Comparison of ENCODE assay signal across 9 cellular contexts in the genomic region with DNA sequence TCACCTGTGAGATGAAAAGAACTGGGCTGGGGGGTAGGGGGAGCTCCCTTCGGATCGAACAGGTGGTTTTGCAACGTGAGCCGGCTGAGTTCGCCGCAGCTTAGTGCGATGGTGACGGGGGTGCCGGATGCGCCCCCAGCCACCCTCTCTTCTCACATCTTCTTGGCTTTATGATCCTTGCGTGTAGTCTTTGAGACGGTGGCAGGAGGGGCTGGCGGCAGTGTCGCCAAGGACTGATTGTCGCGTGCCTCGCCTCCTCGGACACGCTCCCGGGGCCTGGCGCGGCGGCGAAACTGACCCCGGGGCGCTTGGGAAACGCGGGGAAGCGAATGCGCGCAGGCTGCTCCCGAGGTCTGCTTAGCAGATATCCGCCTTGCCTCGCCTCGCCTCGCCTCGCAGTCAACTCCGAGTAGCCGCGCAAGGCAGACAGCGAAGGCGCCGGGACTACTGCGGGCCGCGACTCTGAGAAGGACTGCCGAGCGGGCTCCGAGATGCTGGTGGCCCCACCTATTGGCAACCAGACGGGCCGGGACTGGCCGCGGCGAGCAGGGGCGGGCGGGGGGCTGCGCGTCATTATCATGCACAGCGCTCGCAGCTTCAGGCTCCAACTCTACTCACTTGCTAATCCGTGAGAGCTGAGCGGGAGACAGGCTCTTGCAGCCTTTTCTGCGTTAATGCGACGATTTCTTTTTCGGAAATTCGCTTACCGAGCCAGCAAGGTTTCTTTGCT. TPM values are rescaled to one million over a fixed set of nuclear protein-coding genes. Genes with fewer than 3 reads are reported as not detected.
DNase-seq lines count a peak whose midpoint lies in the region; ATAC-seq, FAIRE-seq and TF ChIP-seq lines count a peak whose summit lies in the region.
"Had no signal": no experiment of that assay in that cellular context is flagged by ENCODE, and none has a peak within 500 bp of the region (broad histone marks: within the 10 kb centered on the region; RNA-seq: fewer than 3 reads in every experiment).

No MANE protein-coding gene starts in this region.

- H4K91ac ChIP-seq in H1 (replicated peaks; ENCODE audit: insufficient read length, low read length): peak overlapping the region; percentile 57

- H2BK5ac ChIP-seq in H1 (ENCODE audit: low read depth, low read length): peak overlapping the region; percentile 73; the same call in 1 of the 2 replicates

- intact Hi-C loops in tibial artery (cut with DNase I; ENCODE audit: low total_unique reads): no loop called here

- CTCF ChIA-PET in H1 (lab: Charles Lee; ENCODE audit: partially characterized antibody): interaction anchor here (0.9 to 2.9 kb wide), 3 partner anchors 13 to 90 kb away, joined by 3 to 8 read pairs (median 4); no protein-coding TSS in a partner anchor

- H2AFZ ChIP-seq in H1 (ENCODE audit: low read length): 0 out of 2 replicates have a peak overlapping the region, but pooled peaks have one; percentile 56

- peak; percentile 8 for DNase-seq in DMS153 (lab: John Stamatoyannopoulos, UW)
- DNase-seq in DMS153 treated with DMSO at 0.1 percent for 48 hours (lab: John Stamatoyannopoulos, UW; ENCODE audit: unreplicated experiment): no peak
- peak; percentile 55 for DNase-seq in NCI-H748 treated with DMSO at 0.1 percent for 48 hours (lab: John Stamatoyannopoulos, UW)
- DNase-seq in H1 (ENCODE audit: low read depth in 1 of 2, low spot score in 2 of 2): peak; percentile 78 to 93
- DNase-seq in lung (ENCODE audit: low spot score): peak; percentile 28
- DNase-seq in tibial artery: peak in 1 of 2 donors; percentile 70
- DNase-seq in HUDEP-2 (lab: John Stamatoyannopoulos, UW; ENCODE audit: unreplicated experiment in 76 of 76): no peak

- H2BK15ac ChIP-seq in H1 (ENCODE audit: low read length): no peak overlapping the region

- peak overlapping the region; percentile 63 for H2BK120ac ChIP-seq in H1 (replicated peaks; ENCODE audit: low read depth, low read length)

- peak overlapping the region; percentile 45; the same call in 1 of the 2 replicates for H2BK12ac ChIP-seq in H1 (ENCODE audit: low read depth, low read length)

- H4K20me1 ChIP-seq in H1 (replicated peaks in 1 of 2; ENCODE audit: control insufficient read depth in 1 of 2, insufficient read depth in 2 of 2, low read length in 2 of 2): no peaks in the 10 kb centered on the region

- 2% methylated on average over 63 of the region's 68 CpGs; no CpG with 5 or more reads in 1 of the 2 experiments for WGBS in H1 (ENCODE audit: extremely low coverage in 1 of 2, insufficient coverage in 1 of 2, insufficient read length in 1 of 2, insufficient replicate concordance in 2 of 2, low coverage in 1 of 2, low lambda C conversion rate in 2 of 2, missing lambda C conversion rate in 1 of 2), 2 experiments
- 1 to 2% methylated on average over 62 to 68 of the region's 68 CpGs for WGBS in lung, 2 donors

- peaks cover 14% of the 10 kb centered on the region for H3K23me2 ChIP-seq in H1 (ENCODE audit: low read depth, low read length)

- no peak overlapping the region; the same call in 1 of the 2 replicates for H4K8ac ChIP-seq in H1 (ENCODE audit: extremely low read depth, insufficient read depth, low read length)

- peak in 1 of 2 experiments; percentile 69; a peak in 2 of 3 replicates for TF ChIP-seq POLR2A in H1 (IDR thresholded peaks at IDR 0.05; ENCODE audit: control extremely low read depth in 1 of 2, low read depth in 2 of 2, low read length in 2 of 2)

- no peak overlapping the region for H3K14ac ChIP-seq in H1 (ENCODE audit: insufficient read length)

- peak overlapping the region in 3 of 4 experiments; percentile 6 to 55 (median 27); a peak in 6 of 7 replicates for H3K9ac ChIP-seq in H1 (replicated peaks in 1 of 4; ENCODE audit: extremely low read depth in 1 of 4, low read depth in 3 of 4, low read length in 3 of 4)

- H3K23ac ChIP-seq in H1 (ENCODE audit: insufficient read length): no peak overlapping the region

- peak overlapping the region; percentile 53; the same call in 1 of the 2 replicates for H3K18ac ChIP-seq in H1 (ENCODE audit: extremely low read depth, low read length)

- peak; percentile 24 for FAIRE-seq in H1 (lab: Jason Lieb, UNC)
- FAIRE-seq: A204.1 had no signal

- POLR2A ChIA-PET in H1 (lab: Charles Lee; ENCODE audit: partially characterized antibody): interaction anchor here (0.7 to 4.8 kb wide), 16 partner anchors 11 to 656 kb away, joined by 3 to 36 read pairs (median 6); no protein-coding TSS in a partner anchor

- peak in 1 of 3 experiments; percentile 17; a peak in 1 of 4 replicates for TF ChIP-seq CTCF in H1 (IDR thresholded peaks at IDR 0.05; ENCODE audit: control extremely low read depth in 1 of 3, insufficient read depth in 1 of 3, low read depth in 1 of 3, low read length in 3 of 3)
- TF ChIP-seq CTCF in lung (IDR thresholded peaks at IDR 0.05; ENCODE audit: control extremely low read depth, extremely low read depth): no peak
- no peak for TF ChIP-seq CTCF in tibial artery (IDR thresholded peaks at IDR 0.05)

- peak overlapping the region; percentile 70 for H4K5ac ChIP-seq in H1 (ENCODE audit: insufficient read length, low read depth, low read length)

- no peak overlapping the region for H2BK20ac ChIP-seq in H1 (ENCODE audit: low read length)

- H3K4me2 ChIP-seq in H1 (ENCODE audit: insufficient read depth in 1 of 2, low read depth in 2 of 2, low read length in 2 of 2): peak overlapping the region; percentile 97 to 98

- peak overlapping the region; percentile 74 to 79 (median 78) for H3K4me3 ChIP-seq in H1 (ENCODE audit: extremely low read depth in 1 of 4, insufficient read depth in 2 of 4, low read depth in 3 of 4, low read length in 4 of 4)
- no peak overlapping the region for H3K4me3 ChIP-seq in lung
- H3K4me3 ChIP-seq in tibial artery: peak overlapping the region; percentile 43 to 52

- H3K56ac ChIP-seq in H1 (replicated peaks; ENCODE audit: insufficient read length, low read depth, low read length): peak overlapping the region; percentile 36

- TF ChIP-seq RAD21 in H1 (IDR thresholded peaks at IDR 0.05 in 1 of 2, conservative IDR thresholded peaks at IDR 0.05 in 1 of 2; ENCODE audit: low read depth in 2 of 2, low read length in 2 of 2): peak; percentile 3 to 30; a peak in 3 of 4 replicates

- H3K79me1 ChIP-seq in H1 (ENCODE audit: low read depth, low read length): no peaks in the 10 kb centered on the region

- H3K27ac ChIP-seq in H1 (ENCODE audit: low read depth, low read length) (peak overlapping the region; percentile 41; the same call in 1 of the 2 replicates), lung (ENCODE audit: low read depth in 1 of 2, low read length in 1 of 2) (no peak overlapping the region), tibial artery (peak overlapping the region in 1 of 2 donors; percentile 26)

- H3K4me1 ChIP-seq in H1 (replicated peaks in 1 of 4; ENCODE audit: control insufficient read depth in 3 of 4, insufficient read depth in 4 of 4, low read length in 3 of 4) (peaks cover 0 to 5% (median 4%) of the 10 kb centered on the region in 4 experiments; a peak in 5 of 7 replicates), lung (ENCODE audit: control insufficient read depth in 2 of 2, insufficient read depth in 2 of 2, low read length in 2 of 2) (peaks cover 5 to 6% of the 10 kb centered on the region in 2 donors), tibial artery (peaks cover 0 to 27% (median 24%) of the 10 kb centered on the region in 4 donors)

- no peaks in the 10 kb centered on the region for H3K36me3 ChIP-seq in H1 (ENCODE audit: control insufficient read depth in 2 of 4, insufficient read depth in 4 of 4, low read length in 3 of 4)
- H3K36me3 ChIP-seq in lung (ENCODE audit: control insufficient read depth in 2 of 2, insufficient read depth in 2 of 2, low read length in 2 of 2): no peaks in the 10 kb centered on the region
- no peaks in the 10 kb centered on the region for H3K36me3 ChIP-seq in tibial artery

- ATAC-seq in lung (ENCODE audit: insufficient read depth, low FRiP score): peak; percentile 36
- ATAC-seq in HG02938 (IDR thresholded peaks at IDR 0.05; ENCODE audit: unreplicated experiment): no peak

- H2AK5ac ChIP-seq in H1 (ENCODE audit: low read depth, low read length): no peak overlapping the region

- H3K27me3 ChIP-seq in H1 (replicated peaks in 1 of 4; ENCODE audit: control insufficient read depth in 3 of 4, extremely low read depth in 1 of 4, insufficient read depth in 3 of 4, low read length in 3 of 4) (no peaks in the 10 kb centered on the region), lung (ENCODE audit: control insufficient read depth, insufficient read depth) (no peaks in the 10 kb centered on the region), tibial artery (peaks cover 0 to 32% of the 10 kb centered on the region in 2 donors)

- no peaks in the 10 kb centered on the region for H3K9me3 ChIP-seq in H1 (ENCODE audit: insufficient read depth in 2 of 2, low read depth in 1 of 2, low read length in 1 of 2)
- peaks cover 0 to 4% of the 10 kb centered on the region in 2 donors for H3K9me3 ChIP-seq in lung (ENCODE audit: control insufficient read depth in 2 of 2, insufficient read depth in 1 of 2, low read length in 1 of 2)
- H3K9me3 ChIP-seq in tibial artery: no peaks in the 10 kb centered on the region

- peaks cover 0 to 56% of the 10 kb centered on the region in 2 experiments; a peak in 2 of 4 replicates for H3K79me2 ChIP-seq in H1 (ENCODE audit: control insufficient read depth in 1 of 2, insufficient read depth in 2 of 2, low read length in 2 of 2)

- H3K4ac ChIP-seq in H1 (replicated peaks; ENCODE audit: insufficient read length, low read depth, low read length): peak overlapping the region; percentile 73

- TF ChIP-seq EP300 in H1 (IDR thresholded peaks at IDR 0.05; ENCODE audit: borderline replicate concordance in 1 of 2, low read depth in 2 of 2, low read length in 2 of 2): no peak

TF ChIP-seq in H1, 55 proteins besides CTCF, POLR2A, EP300 and RAD21 (continues in another document):
- TF ChIP-seq SUZ12 (IDR thresholded peaks at IDR 0.05; ENCODE audit: low read length) (peak; percentile 18; the same call in 1 of the 2 replicates), CREB1 (IDR thresholded peaks at IDR 0.05) (peak; percentile 71), TAF1 (IDR thresholded peaks at IDR 0.05; ENCODE audit: low read depth, low read length) (peak; percentile 94), CHD2 (IDR thresholded peaks at IDR 0.05; ENCODE audit: low read length) (no peak; the same call in 1 of the 2 replicates)

RNA-seq across cellular contexts. Expression of gene GRID2, which starts 1.5 kb away (rescaled TPM):
- 71.7 and 81.9 TPM in 2 replicates for total RNA-seq in H1 (2021; fragmentation: NEBNext Ultra II Directional; extraction: Animal tissue kit (Norgen Biotek cat#: 25700))
- 25.5 and 31.1 TPM in 2 replicates for polyA plus RNA-seq in H1 (2011; rRNA removed)
- polyA plus RNA-seq in H1 (2011; cell fraction: cytosol; rRNA removed): 31.0 TPM
- polyA plus RNA-seq in H1 (2011; cell fraction: nucleus; rRNA removed): 84.4 TPM
- polyA plus RNA-seq in H1 (2012, experiment 1 of 2): 42.2 to 78.3 TPM (median 55.7 TPM) in 4 replicates
- 3.8 TPM for polyA plus RNA-seq in H1 (2012, experiment 2 of 2)
- 45.2 TPM for polyA plus RNA-seq in H1 (2013, experiment 1 of 2)
- polyA plus RNA-seq in H1 (2013, experiment 2 of 2): 45.6 TPM
- polyA minus RNA-seq in H1 (2011; rRNA and poly(A)+ RNA removed): 309 and 326 TPM in 2 replicates
- 62.8 TPM for polyA minus RNA-seq in H1 (2011; cell fraction: cytosol; rRNA and poly(A)+ RNA removed)
- 592 TPM for polyA minus RNA-seq in H1 (2011; cell fraction: nucleus; rRNA and poly(A)+ RNA removed)
- 1 to 10 TPM in 1 of 2 donors, under 1 TPM in 1; 0.09 to 1.3 TPM for total RNA-seq in lung
- polyA plus RNA-seq in lung: not detected

Comparison
In these comparisons a context has a peak if more than half of its experiments do, and no peak if none do; other contexts are left out.
1. DNase-seq: peak in DMS153 (single experiment), NCI-H748 treated with DMSO at 0.1 percent for 48 hours (single experiment), H1 (2 of 2) and lung (single experiment); none in DMS153 treated with DMSO at 0.1 percent for 48 hours (single experiment) and HUDEP-2 (0 of 76).
2. RNA of gene GRID2, which starts 1.5 kb away (total RNA-seq): 71.7 to 81.9 TPM in H1; 0.09 to 1.3 TPM in lung; every median in the first group is over 10 times any median in the second.